In genomic region chr11:18958221-18958910, GRCh38 we compare ENCODE assay signal across 20 cellular contexts. TPM values are rescaled to one million over a fixed set of nuclear protein-coding genes. Genes with fewer than 3 reads are reported as not detected.
"Had no signal": no experiment of that assay in that cellular context is flagged by ENCODE, and none has a peak within 500 bp of the region (broad histone marks: within the 10 kb centered on the region; RNA-seq: fewer than 3 reads in every experiment).

No MANE protein-coding gene starts in this region.

- H3K36me3 ChIP-seq: tibial artery had no signal

- H3K4me1 ChIP-seq: tibial artery had no signal

- FAIRE-seq: islet of Langerhans had no signal

- ATAC-seq: left ventricle myocardium superior, SK-N-SH treated with all-trans-retinoic acid at 6 μM for 48 hours had no signal

- H3K9me3 ChIP-seq: tibial artery had no signal

- H3K27me3 ChIP-seq: tibial artery had no signal

- DNase-seq: activated B cell treated with CpG ODN at 0.5 μM for 24 hours; activated CD4-positive, alpha-beta T cell treated with anti-CD3 and anti-CD28 coated beads, Interleukin-2, amount 50 U/mL, for 1 hour; activated naive CD4-positive, alpha-beta T cell treated with anti-CD3 and anti-CD28 coated beads, Interleukin-2, amount 50 U/mL, for 16 hours; activated T-cell treated with anti-CD3 and anti-CD28 coated beads for 4 hours; central memory CD4-positive, alpha-beta T cell; cortex of kidney; effector CD8-positive, alpha-beta T cell; hypothalamus; left ventricle myocardium superior; stimulated activated CD4-positive, alpha-beta T cell treated with anti-CD3 and anti-CD28 coated beads, Interleukin-4, amount 100 ng/mL, for 1 hour; stimulated activated CD8-positive, alpha-beta memory T cell treated with anti-CD3 and anti-CD28 coated beads, Interleukin-4, amount 100 ng/mL, for 48 hours; tibial artery had no signal

- H3K4me3 ChIP-seq: tibial artery had no signal

- H3K27ac ChIP-seq: epithelial cell of prostate, tibial artery had no signal

RNA-seq across cellular contexts. Expression of gene MRGPRX1, which starts 19.2 kb away (rescaled TPM):
- total RNA-seq: activated B cell treated with CpG ODN at 0.5 μM for 24 hours; activated CD8-positive, alpha-beta memory T cell treated with anti-CD3 and anti-CD28 coated beads for 36 hours; activated T-helper 2 cell treated with anti-CD3 and anti-CD28 coated beads, Interferon-gamma antibody, Interleukin-2, Interleukin-4, amounts not matched to agents 10 μg/mL and 5 μg/mL and 100 μg/mL, durations not matched to agents 14 hours and 24 hours and 36 hours; left ventricle myocardium superior; myocyte; neural crest cell; osteocyte had no signal
